ENCODE assay signal across 9 cellular contexts in the genomic region with DNA sequence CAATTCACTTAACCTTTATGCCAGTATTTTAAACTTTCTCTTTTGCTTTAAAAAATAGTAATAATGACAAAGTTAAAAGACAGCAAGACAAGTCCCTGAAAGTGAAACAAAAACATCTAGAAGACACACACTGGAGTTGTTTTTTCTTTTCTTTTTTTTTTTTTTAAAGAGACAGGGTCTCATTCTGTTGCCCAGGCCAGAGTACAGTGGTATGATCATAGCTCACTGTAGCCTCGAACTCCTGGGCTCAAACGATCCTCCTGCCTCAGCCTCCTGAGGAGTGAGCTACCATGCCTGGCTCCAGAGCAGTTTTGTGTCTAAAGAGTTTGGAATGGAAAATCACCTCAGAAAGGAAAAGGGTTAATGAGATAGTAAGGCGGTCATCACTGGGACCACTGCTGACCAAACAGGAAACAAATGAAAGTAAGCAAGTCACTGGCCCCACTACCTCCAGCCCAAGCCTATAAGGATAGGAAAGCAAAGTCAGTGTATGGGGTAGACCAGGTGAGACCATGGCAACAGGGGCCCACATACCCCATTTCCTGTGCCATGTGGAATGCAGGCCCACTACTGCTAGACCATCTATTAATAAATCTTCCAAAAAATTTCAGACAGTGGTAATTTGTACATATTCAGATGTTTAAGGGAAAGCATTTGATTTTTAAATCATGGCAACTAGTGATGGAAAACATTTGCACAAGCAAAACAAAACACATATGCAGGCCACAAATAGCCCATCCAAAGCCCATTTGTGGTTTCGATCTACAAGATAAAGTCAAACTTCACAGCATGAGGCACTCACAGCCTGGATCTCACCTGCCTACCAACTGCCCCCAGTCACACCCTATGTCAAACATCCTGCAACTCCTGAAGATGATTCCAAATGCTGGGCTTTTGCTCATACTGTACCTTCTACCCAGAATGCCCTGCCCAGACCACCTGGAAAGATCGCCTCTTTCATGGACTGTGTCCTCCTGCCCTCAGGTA.
A peak's percentile ranks its signal among the peaks of the same experiment; 100 is the strongest.
DNase-seq lines count a peak whose midpoint lies in the region; ATAC-seq, FAIRE-seq and TF ChIP-seq lines count a peak whose summit lies in the region.
"Had no signal": no experiment of that assay in that cellular context is flagged by ENCODE, and none has a peak within 500 bp of the region (broad histone marks: within the 10 kb centered on the region; RNA-seq: fewer than 3 reads in every experiment).

No MANE protein-coding gene starts in this region.

- H3K27ac ChIP-seq in small intestine (ENCODE audit: low read depth in 1 of 2, low read length in 1 of 2) (peak overlapping the region in 1 of 2 donors; percentile 57), PC-3 (ENCODE audit: low read length) (no peak overlapping the region)
- H3K27ac ChIP-seq: pancreas had no signal

- peaks cover 13 to 36% of the 10 kb centered on the region in 2 donors for H3K36me3 Mint-ChIP-seq in activated naive CD4-positive, alpha-beta T cell treated with anti-CD3 and anti-CD28 coated beads, Interleukin-2, amount 50 U/mL, for 72 hours

- H2AFZ ChIP-seq in PC-3 (ENCODE audit: low read length): no peak overlapping the region

- no peak for TF ChIP-seq CTCF in PC-3 (conservative IDR thresholded peaks at IDR 0.05; ENCODE audit: low read depth, low read length)

- no peaks in the 10 kb centered on the region for H3F3A ChIP-seq in PC-3 (ENCODE audit: low read length, unreplicated experiment)

- POLR2A ChIA-PET in PC-3 (lab: Charles Lee; ENCODE audit: unreplicated experiment): no interaction called here

- H3K79me2 ChIP-seq in PC-3 (ENCODE audit: low read length): peaks cover 55% of the 10 kb centered on the region

- no peak overlapping the region for H3K9ac ChIP-seq in PC-3 (ENCODE audit: low read length)

- no peak overlapping the region for H3K4me2 ChIP-seq in PC-3 (ENCODE audit: low read length)

- intact Hi-C loops in PC-3 (cut with micrococcal nuclease): no loop called here

- H3K4me1 ChIP-seq in small intestine (ENCODE audit: control insufficient read depth in 2 of 2, insufficient read depth in 1 of 2, low read depth in 1 of 2, low read length in 1 of 2) (peaks cover 4 to 13% of the 10 kb centered on the region in 2 donors), PC-3 (ENCODE audit: insufficient read depth, low read length) (peaks cover 28% of the 10 kb centered on the region)

- no peak for DNase-seq in activated CD4-positive, CD25-positive, alpha-beta regulatory T cell (lab: John Stamatoyannopoulos, UW)
- DNase-seq in activated naive CD4-positive, alpha-beta T cell treated with anti-CD3 and anti-CD28 coated beads, Interleukin-2, amount 50 U/mL, for 72 hours (ENCODE audit: low spot score in 2 of 2): no peak
- DNase-seq in small intestine (peak; percentile 37), NCI-H2171 (lab: John Stamatoyannopoulos, UW) (no peak), PC-3 (no peak), ureter (ENCODE audit: low spot score) (no peak)
- DNase-seq: pancreas had no signal

- no peaks in the 10 kb centered on the region for H3K9me2 ChIP-seq in PC-3 (replicated peaks; ENCODE audit: low read length)

- no peak for FAIRE-seq in small intestine (lab: Jason Lieb, UNC)

- peak; percentile 64 to 79 for ATAC-seq in activated CD4-positive, CD25-positive, alpha-beta regulatory T cell treated with anti-CD3 and anti-CD28 coated beads, Interleukin-2, amount 50 U/mL, for 24 hours
- ATAC-seq in HG02973 (IDR thresholded peaks at IDR 0.05; ENCODE audit: unreplicated experiment) (peak; percentile 84), PC-3 (no peak)
- ATAC-seq in activated naive CD4-positive, alpha-beta T cell treated with anti-CD3 and anti-CD28 coated beads, Interleukin-2, amount 50 U/mL, for 72 hours: peak; percentile 14 to 77

- CTCF ChIA-PET in PC-3 (lab: Charles Lee): no interaction called here

- H3K27me3 ChIP-seq in small intestine (ENCODE audit: control insufficient read depth in 2 of 2, insufficient read depth in 2 of 2, low read length in 2 of 2) (no peaks in the 10 kb centered on the region), PC-3 (ENCODE audit: low read length) (no peaks in the 10 kb centered on the region)
- H3K27me3 ChIP-seq: pancreas had no signal

- no peaks in the 10 kb centered on the region for H3K9me3 ChIP-seq in small intestine (ENCODE audit: control insufficient read depth, low read depth)
- no peaks in the 10 kb centered on the region for H3K9me3 ChIP-seq in PC-3 (ENCODE audit: low read length)
- H3K9me3 ChIP-seq: pancreas had no signal

- H3K4me3 ChIP-seq in small intestine (ENCODE audit: low read depth in 1 of 2, low read length in 2 of 2) (no peak overlapping the region), PC-3 (ENCODE audit: low read length) (no peak overlapping the region)
- H3K4me3 ChIP-seq: pancreas had no signal

- peaks cover 11 to 20% of the 10 kb centered on the region in 2 donors for H3K9me3 Mint-ChIP-seq in activated naive CD4-positive, alpha-beta T cell treated with anti-CD3 and anti-CD28 coated beads, Interleukin-2, amount 50 U/mL, for 72 hours

- H3K36me3 ChIP-seq in small intestine (ENCODE audit: control insufficient read depth in 2 of 2, insufficient read depth in 2 of 2, low read length in 2 of 2) (no peaks in the 10 kb centered on the region), PC-3 (ENCODE audit: low read depth, low read length) (peaks cover 5% of the 10 kb centered on the region; the same call in 1 of the 2 replicates)
- H3K36me3 ChIP-seq: pancreas had no signal

- 0 out of 2 replicates have a peak, but pooled peaks cover 6% of the 10 kb centered on the region for H4K20me1 ChIP-seq in PC-3 (ENCODE audit: low read length)

- no TSS peak for BruUV-seq in PC-3 (replicated peaks; lab: Mats Ljungman, UMichigan)

- peak overlapping the region in 1 of 2 donors; percentile 87 for H3K27ac Mint-ChIP-seq in activated naive CD4-positive, alpha-beta T cell treated with anti-CD3 and anti-CD28 coated beads, Interleukin-2, amount 50 U/mL, for 72 hours

- 45 to 59% (median 53%) methylated on average over 5 of the region's 5 CpGs for WGBS in small intestine, 3 donors
